Comparison of ENCODE assay signal across 10 cellular contexts in genomic region chr7:150373049-150373801, GRCh38. TPM values are rescaled to one million over a fixed set of nuclear protein-coding genes. Genes with fewer than 3 reads are reported as not detected.
A peak's percentile ranks its signal among the peaks of the same experiment; 100 is the strongest.
DNase-seq lines count a peak whose midpoint lies in the region; ATAC-seq and TF ChIP-seq lines count a peak whose summit lies in the region.
"Had no signal": no experiment of that assay in that cellular context is flagged by ENCODE, and none has a peak within 500 bp of the region (broad histone marks: within the 10 kb centered on the region; RNA-seq: fewer than 3 reads in every experiment).

No MANE protein-coding gene starts in this region.

- TF ChIP-seq CTCF in Panc1 (IDR thresholded peaks at IDR 0.05) (no peak), right atrium auricular region (IDR thresholded peaks at IDR 0.05) (no peak), CD14-positive monocyte (IDR thresholded peaks at IDR 0.05) (no peak)

- in situ Hi-C loops in Panc1 (cut with HindIII; ENCODE audit: low pct_unique_long_range_greater_than_20kb, low sequenced_read_pairs), result no loop called here

- H3K4me1 ChIP-seq in Panc1 (ENCODE audit: control insufficient read depth, insufficient read depth, low read length), result peaks cover 55% of the 10 kb centered on the region
- H3K4me1 ChIP-seq in right atrium auricular region, result peaks cover 0 to 49% of the 10 kb centered on the region in 2 donors

- no peaks in the 10 kb centered on the region for H3K27me3 Mint-ChIP-seq in activated CD8-positive, alpha-beta memory T cell treated with anti-CD3 and anti-CD28 coated beads, Interleukin-2, amount 10 ng/mL, durations not matched to agents 7 days and 5 days
- no peaks in the 10 kb centered on the region for H3K27me3 Mint-ChIP-seq in stimulated activated memory B cell treated with anti-CD40 and anti-IgM and Interleukin-4, amounts not matched to agents 10 μg/mL and 1 μg/mL and 100 μg/mL, for 72 hours
- no peaks in the 10 kb centered on the region for H3K27me3 Mint-ChIP-seq in CD14-positive monocyte (ENCODE audit: low read depth in 3 of 3)

- H3K4me3 ChIP-seq in Panc1 (ENCODE audit: low read depth in 2 of 2, low read length in 2 of 2) (no peak overlapping the region), right atrium auricular region (no peak overlapping the region)

- H3K27ac Mint-ChIP-seq in activated CD8-positive, alpha-beta memory T cell treated with anti-CD3 and anti-CD28 coated beads, Interleukin-2, amount 10 ng/mL, durations not matched to agents 7 days and 5 days, result peak overlapping the region; percentile 19
- H3K27ac Mint-ChIP-seq in stimulated activated memory B cell treated with anti-CD40 and anti-IgM and Interleukin-4, amounts not matched to agents 10 μg/mL and 1 μg/mL and 100 μg/mL, for 72 hours, result peak overlapping the region; percentile 95
- peak overlapping the region in 3 of 7 donors; percentile 19 to 81 (median 67) for H3K27ac Mint-ChIP-seq in CD14-positive monocyte

- H3K9me3 Mint-ChIP-seq in activated CD8-positive, alpha-beta memory T cell treated with anti-CD3 and anti-CD28 coated beads, Interleukin-2, amount 10 ng/mL, durations not matched to agents 7 days and 5 days (ENCODE audit: low read depth), result no peaks in the 10 kb centered on the region
- no peaks in the 10 kb centered on the region for H3K9me3 Mint-ChIP-seq in stimulated activated memory B cell treated with anti-CD40 and anti-IgM and Interleukin-4, amounts not matched to agents 10 μg/mL and 1 μg/mL and 100 μg/mL, for 72 hours
- peaks cover 0 to 2% (median 0%) of the 10 kb centered on the region in 7 donors for H3K9me3 Mint-ChIP-seq in CD14-positive monocyte

- peaks cover 41% of the 10 kb centered on the region for H3K4me1 Mint-ChIP-seq in activated CD8-positive, alpha-beta memory T cell treated with anti-CD3 and anti-CD28 coated beads, Interleukin-2, amount 10 ng/mL, durations not matched to agents 7 days and 5 days
- peaks cover 78% of the 10 kb centered on the region for H3K4me1 Mint-ChIP-seq in stimulated activated memory B cell treated with anti-CD40 and anti-IgM and Interleukin-4, amounts not matched to agents 10 μg/mL and 1 μg/mL and 100 μg/mL, for 72 hours
- peaks cover 43% of the 10 kb centered on the region for H3K4me1 Mint-ChIP-seq in CD14-positive monocyte

- POLR2A ChIA-PET in Panc1 (lab: Charles Lee), result no interaction called here

- no peak for DNase-seq in activated CD8-positive, alpha-beta memory T cell treated with anti-CD3 and anti-CD28 coated beads, Interleukin-2, amount 10 ng/mL, durations not matched to agents 7 days and 5 days
- no peak for DNase-seq in activated CD8-positive, alpha-beta memory T cell treated with anti-CD3 and anti-CD28 coated beads, Interleukin-2, amount 50 U/mL, for 48 hours
- no peak for DNase-seq in Panc1 (ENCODE audit: low read depth, low spot score)
- DNase-seq in right atrium auricular region (ENCODE audit: low spot score), result no peak
- DNase-seq in CD14-positive monocyte (ENCODE audit: low spot score), result no peak
- DNase-seq in activated CD4-positive, alpha-beta T cell treated with anti-CD3 and anti-CD28 coated beads, Interleukin-2, amount 50 U/mL, for 4 hours, result no peak
- DNase-seq: amygdala had no signal

- BruUV-seq in Panc1 (replicated peaks; lab: Mats Ljungman, UMichigan), result TSS peak; percentile 33

- no peak overlapping the region for H3K4me3 Mint-ChIP-seq in activated CD8-positive, alpha-beta memory T cell treated with anti-CD3 and anti-CD28 coated beads, Interleukin-2, amount 10 ng/mL, durations not matched to agents 7 days and 5 days
- H3K4me3 Mint-ChIP-seq in stimulated activated memory B cell treated with anti-CD40 and anti-IgM and Interleukin-4, amounts not matched to agents 10 μg/mL and 1 μg/mL and 100 μg/mL, for 72 hours, result peak overlapping the region; percentile 74
- H3K4me3 Mint-ChIP-seq in CD14-positive monocyte, result no peak overlapping the region

- CTCF ChIA-PET in activated CD8-positive, alpha-beta memory T cell treated with anti-CD3 and anti-CD28 coated beads, Interleukin-2, amount 10 ng/mL, durations not matched to agents 7 days and 5 days (lab: Charles Lee), result no interaction called here
- CTCF ChIA-PET in Panc1 (lab: Charles Lee), result no interaction called here

- H3K9me3 ChIP-seq in Panc1 (ENCODE audit: control insufficient read depth, insufficient read depth, low read depth, low read length) (no peaks in the 10 kb centered on the region), right atrium auricular region (no peaks in the 10 kb centered on the region)

- H3K27me3 ChIP-seq in Panc1 (ENCODE audit: control insufficient read depth, insufficient read depth, low read length) (no peaks in the 10 kb centered on the region), right atrium auricular region (no peaks in the 10 kb centered on the region)

- intact Hi-C loops in Panc1 (cut with micrococcal nuclease; ENCODE audit: unreplicated experiment), result no loop called here
- intact Hi-C loops in CD14-positive monocyte (cut with micrococcal nuclease), result loop anchor here in 1 of 2 donors (10.0 kb wide), 1 partner anchor 712 kb away; the partner anchor contains the start of genes AGAP3, FASTK and TMUB1

- H3K27ac ChIP-seq in Panc1 (ENCODE audit: low read length) (no peak overlapping the region), right atrium auricular region (peak overlapping the region; percentile 34 to 44)

- ATAC-seq in activated CD8-positive, alpha-beta memory T cell treated with anti-CD3 and anti-CD28 coated beads, Interleukin-2, amount 10 ng/mL, durations not matched to agents 7 days and 5 days, result no peak
- ATAC-seq in Panc1 (no peak), HG02610 (IDR thresholded peaks at IDR 0.05; ENCODE audit: unreplicated experiment) (no peak)
- no peak for ATAC-seq in stimulated activated memory B cell treated with anti-CD40 and anti-IgM and Interleukin-4, amounts not matched to agents 10 μg/mL and 1 μg/mL and 100 μg/mL, for 72 hours

- peaks cover 8% of the 10 kb centered on the region for H3K36me3 Mint-ChIP-seq in activated CD8-positive, alpha-beta memory T cell treated with anti-CD3 and anti-CD28 coated beads, Interleukin-2, amount 10 ng/mL, durations not matched to agents 7 days and 5 days
- peaks cover 41% of the 10 kb centered on the region for H3K36me3 Mint-ChIP-seq in stimulated activated memory B cell treated with anti-CD40 and anti-IgM and Interleukin-4, amounts not matched to agents 10 μg/mL and 1 μg/mL and 100 μg/mL, for 72 hours
- peaks cover 26 to 54% of the 10 kb centered on the region in 2 donors for H3K36me3 Mint-ChIP-seq in CD14-positive monocyte

- H3K36me3 ChIP-seq in Panc1 (ENCODE audit: control insufficient read depth, insufficient read depth, low read length) (peaks cover 9% of the 10 kb centered on the region), right atrium auricular region (peaks cover 41% of the 10 kb centered on the region)

RNA-seq across cellular contexts. Expression of gene REPIN1, which starts 4.6 kb away (rescaled TPM):
- total RNA-seq in activated CD8-positive, alpha-beta memory T cell treated with anti-CD3 and anti-CD28 coated beads, Interleukin-2, amount 10 ng/mL, durations not matched to agents 7 days and 5 days, result 10 to 100 TPM; 51.4 to 55.5 TPM
- total RNA-seq in Panc1 (2021; ENCODE audit: unreplicated experiment) (209 TPM), right atrium auricular region (100 to 1,000 TPM in 1 of 2 donors, 10 to 100 TPM in 1; 100.0 to 110 TPM)
- polyA plus RNA-seq in Panc1 (2012; ENCODE audit: insufficient read length), result 158 TPM
- polyA plus RNA-seq in CD14-positive monocyte, result 10 to 100 TPM; 32.7 to 39.0 TPM

RNA-seq across cellular contexts. Expression of gene ZNF775, which starts 5.9 kb away (rescaled TPM):
- 1 to 10 TPM; 7.5 to 8.4 TPM for total RNA-seq in activated CD8-positive, alpha-beta memory T cell treated with anti-CD3 and anti-CD28 coated beads, Interleukin-2, amount 10 ng/mL, durations not matched to agents 7 days and 5 days
- total RNA-seq in Panc1 (2021; ENCODE audit: unreplicated experiment) (14.7 TPM), right atrium auricular region (1 to 10 TPM; 4.1 to 6.2 TPM)
- 14.8 TPM for polyA plus RNA-seq in Panc1 (2012; ENCODE audit: insufficient read length)
- polyA plus RNA-seq in CD14-positive monocyte, result 1 to 10 TPM; 1.3 to 2.7 TPM

RNA-seq across cellular contexts. Expression of gene RARRES2, which starts 31.8 kb away (rescaled TPM):
- total RNA-seq in activated CD8-positive, alpha-beta memory T cell treated with anti-CD3 and anti-CD28 coated beads, Interleukin-2, amount 10 ng/mL, durations not matched to agents 7 days and 5 days, result not detected
- 1.1 TPM for total RNA-seq in Panc1 (2021; ENCODE audit: unreplicated experiment)
- not detected for polyA plus RNA-seq in Panc1 (2012; ENCODE audit: insufficient read length)
- 100 to 1,000 TPM; 105 to 197 TPM for total RNA-seq in right atrium auricular region
- not detected for polyA plus RNA-seq in CD14-positive monocyte
- total RNA-seq: H4 had no signal

RNA-seq across cellular contexts. Expression of gene ACTR3C, which starts 49.9 kb away (rescaled TPM):
- 1 to 10 TPM; 4.0 to 4.8 TPM for total RNA-seq in activated CD8-positive, alpha-beta memory T cell treated with anti-CD3 and anti-CD28 coated beads, Interleukin-2, amount 10 ng/mL, durations not matched to agents 7 days and 5 days
- total RNA-seq in Panc1 (2021; ENCODE audit: unreplicated experiment), result 6.5 TPM
- 2.8 TPM for polyA plus RNA-seq in Panc1 (2012; ENCODE audit: insufficient read length)
- total RNA-seq in right atrium auricular region, result 1 to 10 TPM; 3.2 to 4.1 TPM
- 1 to 10 TPM in 1 of 2 donors, under 1 TPM in 1; 0.55 to 1.7 TPM for polyA plus RNA-seq in CD14-positive monocyte

RNA-seq across cellular contexts. Expression of gene LRRC61, which starts 50.1 kb away (rescaled TPM):
- total RNA-seq in activated CD8-positive, alpha-beta memory T cell treated with anti-CD3 and anti-CD28 coated beads, Interleukin-2, amount 10 ng/mL, durations not matched to agents 7 days and 5 days, result 10 to 100 TPM; 24.7 to 25.3 TPM
- total RNA-seq in Panc1 (2021; ENCODE audit: unreplicated experiment) (13.8 TPM), right atrium auricular region (1 to 10 TPM; 9.7 to 9.8 TPM)
- polyA plus RNA-seq in Panc1 (2012; ENCODE audit: insufficient read length), result 24.0 TPM
- 1 to 10 TPM; 5.7 to 8.6 TPM for polyA plus RNA-seq in CD14-positive monocyte
- total RNA-seq: H4 had no signal

Comparison
In these comparisons a context has a peak if more than half of its experiments do, and no peak if none do; other contexts are left out.
1. RNA of gene RARRES2, which starts 31.8 kb away (total RNA-seq): 105 to 197 TPM in right atrium auricular region; 1.1 TPM in Panc1 (single experiment) and not detected in activated CD8-positive, alpha-beta memory T cell treated with anti-CD3 and anti-CD28 coated beads, Interleukin-2, amount 10 ng/mL, durations not matched to agents 7 days and 5 days; every median in the first group is over 10 times any median in the second.